ENCODE assay signal across 7 cellular contexts in the genomic region with DNA sequence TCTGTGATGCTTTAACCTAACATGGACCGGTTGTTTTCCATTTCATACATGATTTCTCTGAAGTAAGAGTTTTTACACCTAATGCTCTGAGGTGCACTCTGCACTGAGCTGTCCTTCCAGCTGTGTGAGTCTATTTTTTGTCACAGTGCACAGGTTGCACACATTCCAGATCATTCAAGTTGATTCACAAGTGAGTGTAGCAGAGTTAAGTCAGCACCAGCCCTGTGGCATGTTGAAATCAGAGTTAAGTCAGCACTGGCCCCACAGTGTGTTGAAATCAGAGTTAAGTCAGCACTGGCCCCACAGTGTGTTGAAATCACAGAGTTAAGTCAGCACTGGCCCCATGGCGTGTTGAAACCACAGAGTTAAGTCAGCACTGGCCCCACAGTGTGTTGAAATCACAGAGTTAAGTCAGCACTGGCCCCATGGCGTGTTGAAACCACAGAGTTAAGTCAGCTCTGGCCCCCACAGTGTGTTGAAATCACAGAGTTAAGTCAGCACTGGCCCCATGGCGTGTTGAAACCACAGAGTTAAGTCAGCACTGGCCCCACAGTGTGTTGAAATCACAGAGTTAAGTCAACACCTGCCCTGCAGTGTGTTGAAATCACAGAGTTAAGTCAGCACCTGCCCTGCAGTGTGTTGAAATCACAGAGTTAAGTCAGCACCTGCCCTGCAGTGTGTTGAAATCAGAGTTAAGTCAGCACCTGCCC. TPM values are rescaled to one million over a fixed set of nuclear protein-coding genes. Genes with fewer than 3 reads are reported as not detected.
DNase-seq lines count a peak whose midpoint lies in the region; ATAC-seq, FAIRE-seq and TF ChIP-seq lines count a peak whose summit lies in the region.
"Not testable (repeated sequence)": the region's sequence is repeated elsewhere in the genome, so short reads cannot be mapped to it uniquely, and the experiment has no call there.

No MANE protein-coding gene starts in this region.

- not testable (repeated sequence) for DNase-seq in CD8-positive, alpha-beta memory T cell; WTC11 (ENCODE audit: low spot score); activated naive CD4-positive, alpha-beta T cell treated with anti-CD3 and anti-CD28 coated beads, Interleukin-2, amount 50 U/mL, for 72 hours (ENCODE audit: low spot score in 2 of 2); endothelial cell (ENCODE audit: low spot score); HepG2 (ENCODE audit: low spot score); spleen
- DNase-seq in NB4 (ENCODE audit: low read depth), result peak; percentile 47

- 88% methylated on average over 3 of the region's 4 CpGs for WGBS in HepG2 (ENCODE audit: low lambda C conversion rate)
- 42 to 76% (median 51%) methylated on average over 4 of the region's 4 CpGs for WGBS in spleen, 5 donors

- H3K4me3 ChIP-seq in CD8-positive, alpha-beta memory T cell (ENCODE audit: low read length); NB4 (ENCODE audit: low read depth, low read length); HepG2 (replicated peaks in 1 of 3; ENCODE audit: insufficient read depth in 1 of 3, low read depth in 2 of 3, low read length in 3 of 3); spleen: not testable (repeated sequence)

- not testable (repeated sequence) for H3K4me3 Mint-ChIP-seq in CD8-positive, alpha-beta memory T cell; WTC11
- H3K4me3 Mint-ChIP-seq in endothelial cell (ENCODE audit: unreplicated experiment), result peak overlapping the region; percentile 64

- TF ChIP-seq EP300 in HepG2 (IDR thresholded peaks at IDR 0.05; ENCODE audit: low read depth in 2 of 2, low read length in 2 of 2); HepG2 (CRISPR knock-in tag; IDR thresholded peaks at IDR 0.05; ENCODE audit: borderline replicate concordance): not testable (repeated sequence)

- not testable (repeated sequence) for H3K9me3 ChIP-seq in CD8-positive, alpha-beta memory T cell (ENCODE audit: low read length); HepG2 (ENCODE audit: low read length); spleen

- TF ChIP-seq CTCF in NB4 (IDR thresholded peaks at IDR 0.05; ENCODE audit: low read depth, low read length); WTC11 (IDR thresholded peaks at IDR 0.05); endothelial cell (IDR thresholded peaks at IDR 0.05; ENCODE audit: unreplicated experiment); HepG2 (CRISPR knock-in tag; IDR thresholded peaks at IDR 0.05); spleen (IDR thresholded peaks at IDR 0.05 in 8 of 11, conservative IDR thresholded peaks at IDR 0.05 in 3 of 11): not testable (repeated sequence)

- peak overlapping the region in 6 of 8 donors; percentile 18 to 94 (median 82) for H3K27ac Mint-ChIP-seq in CD8-positive, alpha-beta memory T cell
- not testable (repeated sequence) for H3K27ac Mint-ChIP-seq in WTC11; endothelial cell (ENCODE audit: unreplicated experiment)
- peak overlapping the region; percentile 52 to 78 for H3K27ac Mint-ChIP-seq in activated naive CD4-positive, alpha-beta T cell treated with anti-CD3 and anti-CD28 coated beads, Interleukin-2, amount 50 U/mL, for 72 hours

- H3K27ac ChIP-seq in CD8-positive, alpha-beta memory T cell (ENCODE audit: low read depth, low read length); HepG2 (ENCODE audit: extremely low read length, insufficient read depth, low read length): not testable (repeated sequence)
- peak overlapping the region in 7 of 8 donors; percentile 11 to 83 (median 64) for H3K27ac ChIP-seq in spleen

- intact Hi-C loops in HepG2 (cut with micrococcal nuclease; ENCODE audit: unreplicated experiment); spleen (cut with DNase I; ENCODE audit: low total_unique reads): not testable (repeated sequence)

- peaks cover 15 to 72% (median 25%) of the 10 kb centered on the region in 3 donors for H3K36me3 Mint-ChIP-seq in CD8-positive, alpha-beta memory T cell
- H3K36me3 Mint-ChIP-seq in WTC11 (peaks cover 52% of the 10 kb centered on the region), endothelial cell (ENCODE audit: low read depth, unreplicated experiment) (peaks cover 46% of the 10 kb centered on the region)
- H3K36me3 Mint-ChIP-seq in activated naive CD4-positive, alpha-beta T cell treated with anti-CD3 and anti-CD28 coated beads, Interleukin-2, amount 50 U/mL, for 72 hours, result peaks cover 28 to 44% of the 10 kb centered on the region in 2 donors

- not testable (repeated sequence) for H3K27me3 Mint-ChIP-seq in CD8-positive, alpha-beta memory T cell; WTC11 (ENCODE audit: low read depth)
- H3K27me3 Mint-ChIP-seq in endothelial cell (ENCODE audit: unreplicated experiment), result peaks cover 17% of the 10 kb centered on the region

- peaks cover 19 to 39% (median 38%) of the 10 kb centered on the region in 3 donors for H3K4me1 Mint-ChIP-seq in CD8-positive, alpha-beta memory T cell
- not testable (repeated sequence) for H3K4me1 Mint-ChIP-seq in WTC11; endothelial cell (ENCODE audit: unreplicated experiment)

- H3K9me3 Mint-ChIP-seq in CD8-positive, alpha-beta memory T cell; WTC11; activated naive CD4-positive, alpha-beta T cell treated with anti-CD3 and anti-CD28 coated beads, Interleukin-2, amount 50 U/mL, for 72 hours; endothelial cell (ENCODE audit: unreplicated experiment): not testable (repeated sequence)

- not testable (repeated sequence) for FAIRE-seq in HepG2 (lab: Jason Lieb, UNC)

- not testable (repeated sequence) for H4K20me1 ChIP-seq in HepG2 (ENCODE audit: insufficient read depth, low read length)

- not testable (repeated sequence) for ATAC-seq in WTC11; activated naive CD4-positive, alpha-beta T cell treated with anti-CD3 and anti-CD28 coated beads, Interleukin-2, amount 50 U/mL, for 72 hours; HepG2

- not testable (repeated sequence) for H3K4me2 ChIP-seq in HepG2 (ENCODE audit: low read depth, low read length)

- POLR2A ChIA-PET in CD8-positive, alpha-beta memory T cell (lab: Charles Lee); HepG2 (lab: Yijun Ruan, JAX): not testable (repeated sequence)
- POLR2A ChIA-PET in WTC11 (lab: Charles Lee), result interaction anchor here (0.8 to 1.2 kb wide), 2 partner anchors 46 to 262 kb away, joined by 3 read pairs; a partner anchor contains a TSS

- CTCF ChIA-PET in CD8-positive, alpha-beta memory T cell (lab: Charles Lee), result interaction anchor here (1.1 to 1.4 kb wide), 2 partner anchors 17 to 20 kb away, joined by 3 read pairs; no protein-coding TSS in a partner anchor
- CTCF ChIA-PET in WTC11 (lab: Charles Lee); HepG2 (lab: Yijun Ruan, JAX; ENCODE audit: low intra/inter-chr PET ratio, low total read pairs): not testable (repeated sequence)

- not testable (repeated sequence) for H3K79me2 ChIP-seq in HepG2 (ENCODE audit: insufficient read depth, low read length)

- H3K36me3 ChIP-seq in CD8-positive, alpha-beta memory T cell (ENCODE audit: insufficient read depth, low read length), result peaks cover 40% of the 10 kb centered on the region
- H3K36me3 ChIP-seq in HepG2 (replicated peaks in 1 of 2; ENCODE audit: control insufficient read depth in 1 of 2, insufficient read depth in 2 of 2, low read length in 2 of 2) (peaks cover 27 to 78% of the 10 kb centered on the region in 2 experiments), spleen (peaks cover 0 to 91% (median 66%) of the 10 kb centered on the region in 6 donors)

- not testable (repeated sequence) for H2AFZ ChIP-seq in HepG2 (ENCODE audit: low read length)

- not testable (repeated sequence) for H3K27me3 ChIP-seq in CD8-positive, alpha-beta memory T cell (ENCODE audit: insufficient read depth, low read length, poor library complexity, severe bottlenecking); HepG2 (ENCODE audit: control insufficient read depth in 1 of 2, insufficient read depth in 2 of 2, low read length in 2 of 2); spleen (replicated peaks in 1 of 7)

- not testable (repeated sequence) for TF ChIP-seq RAD21 in HepG2 (CRISPR knock-in tag; IDR thresholded peaks at IDR 0.05)

- TF ChIP-seq POLR2A in NB4 (IDR thresholded peaks at IDR 0.05; ENCODE audit: extremely low read depth, insufficient read length); HepG2 (IDR thresholded peaks at IDR 0.05; ENCODE audit: insufficient read depth in 1 of 2, low read depth in 2 of 2, low read length in 2 of 2); spleen (IDR thresholded peaks at IDR 0.05): not testable (repeated sequence)

- not testable (repeated sequence) for H3K9ac ChIP-seq in HepG2 (ENCODE audit: insufficient read depth, low read depth, low read length)

- not testable (repeated sequence) for BruUV-seq in HepG2 (replicated peaks; lab: Mats Ljungman, UMichigan)

- in situ Hi-C loops in HepG2 (cut with HindIII; ENCODE audit: extremely low pct_ligation_motif_present, low pct_unique_long_range_greater_than_20kb), result not testable (repeated sequence)

- peaks cover 19% of the 10 kb centered on the region for H3K4me1 ChIP-seq in CD8-positive, alpha-beta memory T cell (ENCODE audit: insufficient read depth, low read length)
- not testable (repeated sequence) for H3K4me1 ChIP-seq in HepG2 (ENCODE audit: insufficient read depth, low read length)
- H3K4me1 ChIP-seq in spleen, result peaks cover 0 to 41% (median 11%) of the 10 kb centered on the region in 6 donors

RNA-seq across cellular contexts. Expression of a gene that starts 11.7 kb away (rescaled TPM):
- 10 to 100 TPM; 16.8 to 19.0 TPM for total RNA-seq in CD8-positive, alpha-beta memory T cell
- 6.9 TPM for polyA plus RNA-seq in CD8-positive, alpha-beta memory T cell
- total RNA-seq in WTC11 (2021) (36.9 to 41.5 TPM (median 40.4 TPM) in 3 replicates), endothelial cell (ENCODE audit: unreplicated experiment) (22.1 TPM), HepG2 (2016; rRNA removed; fragmentation: Illumina TruSeq; extraction: Trizol) (4.6 and 4.8 TPM in 2 replicates), spleen (10 to 100 TPM; 23.9 to 54.0 (median 37.1) TPM)
- 10 to 100 TPM; 19.1 to 23.8 TPM for total RNA-seq in activated naive CD4-positive, alpha-beta T cell treated with anti-CD3 and anti-CD28 coated beads, Interleukin-2, amount 50 U/mL, for 72 hours
- 2.3 and 4.1 TPM in 2 replicates for total RNA-seq in HepG2 (2016; cell fraction: cytosol; rRNA removed; fragmentation: Illumina TruSeq; extraction: Trizol; ENCODE audit: low read depth)
- 3.7 and 4.7 TPM in 2 replicates for total RNA-seq in HepG2 (2016; cell fraction: insoluble cytoplasmic fraction; rRNA removed; fragmentation: Illumina TruSeq; extraction: Trizol)
- total RNA-seq in HepG2 (2016; cell fraction: membrane; rRNA removed; fragmentation: Illumina TruSeq; extraction: Trizol), result 2.9 and 3.9 TPM in 2 replicates
- total RNA-seq in HepG2 (2016; cell fraction: nucleus; rRNA removed; fragmentation: Illumina TruSeq; extraction: Trizol), result 6.9 and 7.1 TPM in 2 replicates
- polyA plus RNA-seq in HepG2 (2011; rRNA removed) (8.4 and 8.6 TPM in 2 replicates), spleen (10 to 100 TPM in 2 of 3 donors, 1 to 10 TPM in 1; 3.0 to 15.5 (median 10.3) TPM)
- polyA plus RNA-seq in HepG2 (2011; cell fraction: cytosol; rRNA removed), result 3.0 and 4.1 TPM in 2 replicates
- polyA plus RNA-seq in HepG2 (2011; cell fraction: nucleus; rRNA removed), result 80.9 and 90.3 TPM in 2 replicates
- polyA plus RNA-seq in HepG2 (2012), result 7.1 and 7.7 TPM in 2 replicates
- 0.16 and 0.25 TPM in 2 replicates for polyA plus RNA-seq in HepG2 (2016; cell fraction: cytosol; fragmentation: Illumina TruSeq; extraction: Trizol; ENCODE audit: low read depth)
- 3.8 and 4.8 TPM in 2 replicates for polyA plus RNA-seq in HepG2 (2016; cell fraction: insoluble cytoplasmic fraction; fragmentation: Illumina TruSeq; extraction: Trizol; ENCODE audit: low read depth)
- 0.59 and 0.60 TPM in 2 replicates for polyA plus RNA-seq in HepG2 (2016; cell fraction: membrane; fragmentation: Illumina TruSeq; extraction: Trizol; ENCODE audit: low read depth)
- polyA plus RNA-seq in HepG2 (2016; cell fraction: nucleus; fragmentation: Illumina TruSeq; extraction: Trizol; ENCODE audit: insufficient read depth, low read depth), result 29.2 and 29.8 TPM in 2 replicates
- polyA minus RNA-seq in HepG2 (2011; rRNA and poly(A)+ RNA removed; ENCODE audit: low replicate concordance), result 3.9 and 14.3 TPM in 2 replicates
- polyA minus RNA-seq in HepG2 (2011; cell fraction: cytosol; rRNA and poly(A)+ RNA removed), result 3.6 and 4.4 TPM in 2 replicates
- 18.8 and 20.2 TPM in 2 replicates for polyA minus RNA-seq in HepG2 (2011; cell fraction: nucleus; rRNA and poly(A)+ RNA removed)

RNA-seq across cellular contexts. Expression of a gene that starts 45.6 kb away (rescaled TPM):
- total RNA-seq in CD8-positive, alpha-beta memory T cell, result 10 to 100 TPM; 59.4 to 63.8 TPM
- polyA plus RNA-seq in CD8-positive, alpha-beta memory T cell, result 75.3 TPM
- total RNA-seq in WTC11 (2021) (66.9 to 86.9 TPM (median 79.8 TPM) in 3 replicates), endothelial cell (ENCODE audit: unreplicated experiment) (68.2 TPM), HepG2 (2016; rRNA removed; fragmentation: Illumina TruSeq; extraction: Trizol) (52.0 and 65.2 TPM in 2 replicates), spleen (100 to 1,000 TPM in 1 of 7 donors, 10 to 100 TPM in 6; 64.3 to 112 (median 85.6) TPM)
- total RNA-seq in activated naive CD4-positive, alpha-beta T cell treated with anti-CD3 and anti-CD28 coated beads, Interleukin-2, amount 50 U/mL, for 72 hours, result 10 to 100 TPM; 42.8 to 50.1 TPM
- 10.0 and 10.5 TPM in 2 replicates for total RNA-seq in HepG2 (2016; cell fraction: cytosol; rRNA removed; fragmentation: Illumina TruSeq; extraction: Trizol; ENCODE audit: low read depth)
- 55.0 and 59.4 TPM in 2 replicates for total RNA-seq in HepG2 (2016; cell fraction: insoluble cytoplasmic fraction; rRNA removed; fragmentation: Illumina TruSeq; extraction: Trizol)
- 23.7 and 24.2 TPM in 2 replicates for total RNA-seq in HepG2 (2016; cell fraction: membrane; rRNA removed; fragmentation: Illumina TruSeq; extraction: Trizol)
- total RNA-seq in HepG2 (2016; cell fraction: nucleus; rRNA removed; fragmentation: Illumina TruSeq; extraction: Trizol), result 30.2 and 31.7 TPM in 2 replicates
- polyA plus RNA-seq in HepG2 (2011; rRNA removed) (57.1 and 60.7 TPM in 2 replicates), spleen (10 to 100 TPM; 46.6 to 76.5 (median 58.8) TPM)
- 48.5 and 73.3 TPM in 2 replicates for polyA plus RNA-seq in HepG2 (2011; cell fraction: cytosol; rRNA removed)
- 171 and 221 TPM in 2 replicates for polyA plus RNA-seq in HepG2 (2011; cell fraction: nucleus; rRNA removed)
- 28.9 and 30.8 TPM in 2 replicates for polyA plus RNA-seq in HepG2 (2012)
- polyA plus RNA-seq in HepG2 (2016; cell fraction: cytosol; fragmentation: Illumina TruSeq; extraction: Trizol; ENCODE audit: low read depth), result 5.9 and 6.3 TPM in 2 replicates
- polyA plus RNA-seq in HepG2 (2016; cell fraction: insoluble cytoplasmic fraction; fragmentation: Illumina TruSeq; extraction: Trizol; ENCODE audit: low read depth), result 60.8 and 67.1 TPM in 2 replicates
- 15.8 and 16.9 TPM in 2 replicates for polyA plus RNA-seq in HepG2 (2016; cell fraction: membrane; fragmentation: Illumina TruSeq; extraction: Trizol; ENCODE audit: low read depth)
- 69.6 and 72.4 TPM in 2 replicates for polyA plus RNA-seq in HepG2 (2016; cell fraction: nucleus; fragmentation: Illumina TruSeq; extraction: Trizol; ENCODE audit: insufficient read depth, low read depth)
- 56.6 and 139 TPM in 2 replicates for polyA minus RNA-seq in HepG2 (2011; rRNA and poly(A)+ RNA removed; ENCODE audit: low replicate concordance)
- 41.7 and 45.7 TPM in 2 replicates for polyA minus RNA-seq in HepG2 (2011; cell fraction: cytosol; rRNA and poly(A)+ RNA removed)
- 40.9 and 44.3 TPM in 2 replicates for polyA minus RNA-seq in HepG2 (2011; cell fraction: nucleus; rRNA and poly(A)+ RNA removed)
